25 cellular contexts compared by ENCODE assay signal in the genomic region with DNA sequence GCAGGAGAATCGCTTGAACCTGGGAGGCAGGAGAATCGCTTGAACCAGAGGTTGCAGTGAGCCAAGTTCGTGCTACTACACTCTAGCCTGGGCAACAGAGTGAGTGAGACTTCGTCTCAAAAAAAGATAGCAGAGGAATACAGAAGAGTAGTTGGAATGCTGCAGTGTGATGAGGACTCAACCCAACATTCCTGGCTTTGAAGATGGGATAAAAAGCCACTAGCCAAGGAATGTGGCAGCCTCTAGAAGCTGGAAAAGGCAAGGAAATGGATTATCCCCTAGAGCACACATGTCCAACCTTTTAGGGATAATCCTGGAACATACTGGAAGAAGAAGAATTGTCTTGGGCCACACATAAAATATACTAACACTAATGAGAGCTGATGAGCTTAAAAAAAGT. TPM values are rescaled to one million over a fixed set of nuclear protein-coding genes. Genes with fewer than 3 reads are reported as not detected.
DNase-seq lines count a peak whose midpoint lies in the region; ATAC-seq, FAIRE-seq and TF ChIP-seq lines count a peak whose summit lies in the region.
"Had no signal": no experiment of that assay in that cellular context is flagged by ENCODE, and none has a peak within 500 bp of the region (broad histone marks: within the 10 kb centered on the region; RNA-seq: fewer than 3 reads in every experiment).

No MANE protein-coding gene starts in this region.

- DNase-seq in GM23338 (ENCODE audit: low spot score) (peak; percentile 44), H1 (ENCODE audit: low read depth in 1 of 2, low spot score in 2 of 2) (no peak), SKM-1 treated with dmso at 0.1 percent for 144 hours (lab: John Stamatoyannopoulos, UW; ENCODE audit: unreplicated experiment) (no peak), Peyer's patch (no peak), GM19238 (ENCODE audit: insufficient read length, low spot score) (no peak)
- DNase-seq in activated naive CD4-positive, alpha-beta T cell treated with anti-CD3 and anti-CD28 coated beads for 36 hours, result no peak
- DNase-seq: ACHN; CD4-positive, alpha-beta memory T cell; DND-41; IMR-90; NCI-H1105 treated with DMSO at 0.1 percent for 48 hours; NCI-H1694; NCI-H2081; NCI-H2171; NCI-H524 treated with DMSO at 0.1 percent for 48 hours; OCI-M1; Right ventricle myocardium superior had no signal

- no peak overlapping the region for H3K27ac Mint-ChIP-seq in GM23338
- no peak overlapping the region for H3K27ac Mint-ChIP-seq in activated naive CD4-positive, alpha-beta T cell treated with anti-CD3 and anti-CD28 coated beads for 36 hours
- H3K27ac Mint-ChIP-seq: CD4-positive, alpha-beta memory T cell had no signal

- H4K8ac ChIP-seq in H1 (ENCODE audit: extremely low read depth, insufficient read depth, low read length), result no peak overlapping the region

- H4K91ac ChIP-seq in H1 (replicated peaks; ENCODE audit: insufficient read length, low read length), result no peak overlapping the region

- intact Hi-C loops in activated naive CD4-positive, alpha-beta T cell treated with anti-CD3 and anti-CD28 coated beads for 36 hours (cut with micrococcal nuclease), result no loop called here

- no peak overlapping the region for H2BK12ac ChIP-seq in H1 (ENCODE audit: low read depth, low read length)

- H3K4me3 ChIP-seq in GM23338 (no peak overlapping the region), H1 (ENCODE audit: extremely low read depth in 1 of 4, insufficient read depth in 2 of 4, low read depth in 3 of 4, low read length in 4 of 4) (no peak overlapping the region), mesodermal cell (ENCODE audit: extremely low read depth, insufficient read depth, low read length, poor library complexity, severe bottlenecking) (no peak overlapping the region), Peyer's patch (no peak overlapping the region)
- H3K4me3 ChIP-seq: BLaER1 treated with 17β-estradiol and CSF1 and Interleukin-3, amounts not matched to agents 10 nM and 100 nM had no signal

- H3K27me3 ChIP-seq in GM23338 (ENCODE audit: insufficient read depth) (no peaks in the 10 kb centered on the region), H1 (replicated peaks in 1 of 4; ENCODE audit: control insufficient read depth in 3 of 4, extremely low read depth in 1 of 4, insufficient read depth in 3 of 4, low read length in 3 of 4) (no peaks in the 10 kb centered on the region), Peyer's patch (no peaks in the 10 kb centered on the region)
- H3K27me3 ChIP-seq: BLaER1 treated with 17β-estradiol and CSF1 and Interleukin-3, amounts not matched to agents 10 nM and 100 nM had no signal

- H3K4ac ChIP-seq in H1 (replicated peaks; ENCODE audit: insufficient read length, low read depth, low read length), result no peak overlapping the region

- no peak for TF ChIP-seq RAD21 in H1 (IDR thresholded peaks at IDR 0.05 in 1 of 2, conservative IDR thresholded peaks at IDR 0.05 in 1 of 2; ENCODE audit: low read depth in 2 of 2, low read length in 2 of 2)

- CTCF ChIA-PET in H1 (lab: Charles Lee; ENCODE audit: partially characterized antibody), result interaction anchor here (0.6 to 1.3 kb wide), 3 partner anchors 37 to 355 kb away, joined by 3 to 6 read pairs (median 3); no protein-coding TSS in a partner anchor
- CTCF ChIA-PET in activated naive CD4-positive, alpha-beta T cell treated with anti-CD3 and anti-CD28 coated beads for 36 hours (lab: Charles Lee), result no interaction called here

- 88% methylated on average over 4 of the region's 4 CpGs; no CpG with 5 or more reads in 1 of the 2 experiments for WGBS in H1 (ENCODE audit: extremely low coverage in 1 of 2, insufficient coverage in 1 of 2, insufficient read length in 1 of 2, insufficient replicate concordance in 2 of 2, low coverage in 1 of 2, low lambda C conversion rate in 2 of 2, missing lambda C conversion rate in 1 of 2), 2 experiments
- WGBS in mesodermal cell (ENCODE audit: insufficient coverage in 2 of 2), 2 experiments, result 81 to 87% methylated on average over 4 of the region's 4 CpGs

- H3K4me1 ChIP-seq in GM23338 (ENCODE audit: insufficient read depth), result no peaks in the 10 kb centered on the region
- H3K4me1 ChIP-seq in H1 (replicated peaks in 1 of 4; ENCODE audit: control insufficient read depth in 3 of 4, insufficient read depth in 4 of 4, low read length in 3 of 4), result no peaks in the 10 kb centered on the region
- peaks cover 16% of the 10 kb centered on the region for H3K4me1 ChIP-seq in mesodermal cell (ENCODE audit: control insufficient read depth, insufficient read depth, low read length, poor library complexity, severe bottlenecking)
- no peaks in the 10 kb centered on the region for H3K4me1 ChIP-seq in Peyer's patch

- no peaks in the 10 kb centered on the region for H3K9me3 Mint-ChIP-seq in GM23338
- H3K9me3 Mint-ChIP-seq in activated naive CD4-positive, alpha-beta T cell treated with anti-CD3 and anti-CD28 coated beads for 36 hours, result no peaks in the 10 kb centered on the region

- TF ChIP-seq EP300 in H1 (IDR thresholded peaks at IDR 0.05; ENCODE audit: borderline replicate concordance in 1 of 2, low read depth in 2 of 2, low read length in 2 of 2), result no peak

- H3K9ac ChIP-seq in H1 (replicated peaks in 1 of 4; ENCODE audit: extremely low read depth in 1 of 4, low read depth in 3 of 4, low read length in 3 of 4), result no peak overlapping the region
- H3K9ac ChIP-seq: BLaER1 treated with 17β-estradiol and CSF1 and Interleukin-3, amounts not matched to agents 10 nM and 100 nM; KMS-11 had no signal

- no peak for TF ChIP-seq CTCF in GM23338 (conservative IDR thresholded peaks at IDR 0.05; ENCODE audit: low read depth in 2 of 2)
- no peak for TF ChIP-seq CTCF in H1 (IDR thresholded peaks at IDR 0.05; ENCODE audit: control extremely low read depth in 1 of 3, insufficient read depth in 1 of 3, low read depth in 1 of 3, low read length in 3 of 3)
- no peak for TF ChIP-seq CTCF in Peyer's patch (IDR thresholded peaks at IDR 0.05)

- H2BK15ac ChIP-seq in H1 (ENCODE audit: low read length), result no peak overlapping the region

- H2BK20ac ChIP-seq in H1 (ENCODE audit: low read length), result no peak overlapping the region

- POLR2A ChIA-PET in H1 (lab: Charles Lee; ENCODE audit: partially characterized antibody), result interaction anchor here (0.6 to 1.5 kb wide), 3 partner anchors 10 to 53 kb away, joined by 3 read pairs; no protein-coding TSS in a partner anchor

- H2AFZ ChIP-seq in GM23338 (no peak overlapping the region), H1 (ENCODE audit: low read length) (no peak overlapping the region)

- no peak overlapping the region for H3K18ac ChIP-seq in H1 (ENCODE audit: extremely low read depth, low read length)

- H3K23ac ChIP-seq in H1 (ENCODE audit: insufficient read length), result no peak overlapping the region

- FAIRE-seq in H1 (lab: Jason Lieb, UNC), result no peak
- FAIRE-seq: G401.6, GM12892, H54 had no signal

- H3K27me3 Mint-ChIP-seq in GM23338 (ENCODE audit: insufficient read depth, low read depth, poor library complexity), result no peaks in the 10 kb centered on the region
- H3K27me3 Mint-ChIP-seq in activated naive CD4-positive, alpha-beta T cell treated with anti-CD3 and anti-CD28 coated beads for 36 hours (ENCODE audit: low read depth), result no peaks in the 10 kb centered on the region
- H3K27me3 Mint-ChIP-seq: CD4-positive, alpha-beta memory T cell had no signal

- no peaks in the 10 kb centered on the region; the same call in 1 of the 2 replicates for H3F3A ChIP-seq in GM23338 (replicated peaks; ENCODE audit: low read depth)

- H3K4me1 Mint-ChIP-seq in GM23338, result no peaks in the 10 kb centered on the region
- peaks cover 9% of the 10 kb centered on the region for H3K4me1 Mint-ChIP-seq in activated naive CD4-positive, alpha-beta T cell treated with anti-CD3 and anti-CD28 coated beads for 36 hours (ENCODE audit: low read depth)

- H3K4me2 ChIP-seq in GM23338 (no peak overlapping the region), H1 (ENCODE audit: insufficient read depth in 1 of 2, low read depth in 2 of 2, low read length in 2 of 2) (no peak overlapping the region)
- H3K4me2 ChIP-seq: BLaER1 treated with 17β-estradiol and CSF1 and Interleukin-3, amounts not matched to agents 10 nM and 100 nM; KMS-11 had no signal

- no peaks in the 10 kb centered on the region for H3K36me3 ChIP-seq in GM23338 (ENCODE audit: insufficient read depth)
- no peaks in the 10 kb centered on the region; a peak in 1 of 8 replicates for H3K36me3 ChIP-seq in H1 (ENCODE audit: control insufficient read depth in 2 of 4, insufficient read depth in 4 of 4, low read length in 3 of 4)
- H3K36me3 ChIP-seq in mesodermal cell (ENCODE audit: control insufficient read depth, insufficient read depth, low read length), result peaks cover 26% of the 10 kb centered on the region
- H3K36me3 ChIP-seq in Peyer's patch, result no peaks in the 10 kb centered on the region

- H3K27ac ChIP-seq in GM23338 (ENCODE audit: low read depth) (peak overlapping the region; percentile 70; the same call in 1 of the 2 replicates), H1 (ENCODE audit: low read depth, low read length) (no peak overlapping the region), mesodermal cell (ENCODE audit: low read depth, low read length, severe bottlenecking) (peak overlapping the region; percentile 47), Peyer's patch (no peak overlapping the region)
- H3K27ac ChIP-seq: BLaER1 treated with 17β-estradiol and CSF1 and Interleukin-3, amounts not matched to agents 10 nM and 100 nM; KMS-11 had no signal

- H3K23me2 ChIP-seq in H1 (ENCODE audit: low read depth, low read length), result no peaks in the 10 kb centered on the region

- no peaks in the 10 kb centered on the region for H3K9me2 ChIP-seq in GM23338 (ENCODE audit: insufficient read depth)

- H3K14ac ChIP-seq in H1 (ENCODE audit: insufficient read length), result no peak overlapping the region

- H3K79me2 ChIP-seq in GM23338 (replicated peaks; ENCODE audit: insufficient read depth) (peaks cover 90% of the 10 kb centered on the region), H1 (ENCODE audit: control insufficient read depth in 1 of 2, insufficient read depth in 2 of 2, low read length in 2 of 2) (peaks cover 0 to 36% of the 10 kb centered on the region in 2 experiments; a peak in 2 of 4 replicates)

- H3K36me3 Mint-ChIP-seq in GM23338 (ENCODE audit: low read depth), result peaks cover 3% of the 10 kb centered on the region; the same call in 2 of the 3 replicates
- H3K36me3 Mint-ChIP-seq in activated naive CD4-positive, alpha-beta T cell treated with anti-CD3 and anti-CD28 coated beads for 36 hours (ENCODE audit: low read depth), result peaks cover 4% of the 10 kb centered on the region

- H3K4me3 Mint-ChIP-seq in GM23338, result no peak overlapping the region
- H3K4me3 Mint-ChIP-seq in activated naive CD4-positive, alpha-beta T cell treated with anti-CD3 and anti-CD28 coated beads for 36 hours, result no peak overlapping the region
- H3K4me3 Mint-ChIP-seq: CD4-positive, alpha-beta memory T cell had no signal

- H2BK5ac ChIP-seq in H1 (ENCODE audit: low read depth, low read length), result no peak overlapping the region

- H3K56ac ChIP-seq in H1 (replicated peaks; ENCODE audit: insufficient read length, low read depth, low read length), result no peak overlapping the region

- H3K9me3 ChIP-seq in H1 (ENCODE audit: insufficient read depth in 2 of 2, low read depth in 1 of 2, low read length in 1 of 2) (no peaks in the 10 kb centered on the region), mesodermal cell (ENCODE audit: control insufficient read depth, low read length) (no peaks in the 10 kb centered on the region), Peyer's patch (no peaks in the 10 kb centered on the region)
- H3K9me3 ChIP-seq: BLaER1 treated with 17β-estradiol and CSF1 and Interleukin-3, amounts not matched to agents 10 nM and 100 nM had no signal

- H3K79me1 ChIP-seq in H1 (ENCODE audit: low read depth, low read length), result no peaks in the 10 kb centered on the region; the same call in 1 of the 2 replicates

- TF ChIP-seq POLR2A in H1 (IDR thresholded peaks at IDR 0.05; ENCODE audit: control extremely low read depth in 1 of 2, low read depth in 2 of 2, low read length in 2 of 2) (no peak), Peyer's patch (IDR thresholded peaks at IDR 0.05) (no peak)

- no peak overlapping the region for H2BK120ac ChIP-seq in H1 (replicated peaks; ENCODE audit: low read depth, low read length)

- ATAC-seq in GM23338, result peak; percentile 46

- no peak overlapping the region for H4K5ac ChIP-seq in H1 (ENCODE audit: insufficient read length, low read depth, low read length)

- H4K20me1 ChIP-seq in GM23338 (replicated peaks; ENCODE audit: insufficient read depth) (peaks cover 23% of the 10 kb centered on the region; the same call in 1 of the 2 replicates), H1 (replicated peaks in 1 of 2; ENCODE audit: control insufficient read depth in 1 of 2, insufficient read depth in 2 of 2, low read length in 2 of 2) (peaks cover 0 to 3% of the 10 kb centered on the region in 2 experiments)

- H2AK5ac ChIP-seq in H1 (ENCODE audit: low read depth, low read length), result no peak overlapping the region

RNA-seq across cellular contexts. Expression of a gene that starts 13.9 kb away (rescaled TPM):
- 40.0 and 43.6 TPM in 2 replicates for total RNA-seq in GM23338 (2014; rRNA removed; shearing (Covaris generic))
- polyA plus RNA-seq in GM23338 (2016; fragmentation: Nextera tagmentation; extraction: Ambion mirVana), result 28.2 and 35.4 TPM in 2 replicates
- 40.2 and 40.4 TPM in 2 replicates for total RNA-seq in H1 (2021; fragmentation: NEBNext Ultra II Directional; extraction: Animal tissue kit (Norgen Biotek cat#: 25700))
- 11.4 and 17.9 TPM in 2 replicates for polyA plus RNA-seq in H1 (2011; rRNA removed)
- 18.4 TPM for polyA plus RNA-seq in H1 (2011; cell fraction: cytosol; rRNA removed)
- 8.7 TPM for polyA plus RNA-seq in H1 (2011; cell fraction: nucleus; rRNA removed)
- polyA plus RNA-seq in H1 (2012, experiment 1 of 2), result 29.6 to 36.7 TPM (median 31.7 TPM) in 4 replicates
- polyA plus RNA-seq in H1 (2012, experiment 2 of 2), result 10.5 TPM
- 22.2 TPM for polyA plus RNA-seq in H1 (2013, experiment 1 of 2)
- 24.5 TPM for polyA plus RNA-seq in H1 (2013, experiment 2 of 2)
- polyA minus RNA-seq in H1 (2011; rRNA and poly(A)+ RNA removed), result 26.9 and 31.3 TPM in 2 replicates
- polyA minus RNA-seq in H1 (2011; cell fraction: cytosol; rRNA and poly(A)+ RNA removed), result 11.8 TPM
- polyA minus RNA-seq in H1 (2011; cell fraction: nucleus; rRNA and poly(A)+ RNA removed), result 8.9 TPM
- 37.0 TPM for polyA plus RNA-seq in mesodermal cell (2013, experiment 1 of 2)
- 36.0 TPM for polyA plus RNA-seq in mesodermal cell (2013, experiment 2 of 2)
- 10 to 100 TPM; 23.0 to 24.6 TPM for total RNA-seq in activated naive CD4-positive, alpha-beta T cell treated with anti-CD3 and anti-CD28 coated beads for 36 hours
- total RNA-seq in Peyer's patch, result 10 to 100 TPM in 3 of 4 donors, 1 to 10 TPM in 1; 9.8 to 19.2 (median 13.9) TPM

RNA-seq across cellular contexts. Expression of a gene that starts 51.2 kb away (rescaled TPM):
- total RNA-seq in GM23338 (2014; rRNA removed; shearing (Covaris generic)), result 148 and 159 TPM in 2 replicates
- polyA plus RNA-seq in GM23338 (2016; fragmentation: Nextera tagmentation; extraction: Ambion mirVana) (208 and 238 TPM in 2 replicates), H1 (2011; rRNA removed) (32.5 and 52.0 TPM in 2 replicates)
- 305 TPM in 2 replicates for total RNA-seq in H1 (2021; fragmentation: NEBNext Ultra II Directional; extraction: Animal tissue kit (Norgen Biotek cat#: 25700))
- polyA plus RNA-seq in H1 (2011; cell fraction: cytosol; rRNA removed), result 132 TPM
- polyA plus RNA-seq in H1 (2011; cell fraction: nucleus; rRNA removed), result 45.9 TPM
- polyA plus RNA-seq in H1 (2012, experiment 1 of 2), result 322 to 358 TPM (median 337 TPM) in 4 replicates
- polyA plus RNA-seq in H1 (2012, experiment 2 of 2), result 43.0 TPM
- 191 TPM for polyA plus RNA-seq in H1 (2013, experiment 1 of 2)
- 216 TPM for polyA plus RNA-seq in H1 (2013, experiment 2 of 2)
- 103 and 149 TPM in 2 replicates for polyA minus RNA-seq in H1 (2011; rRNA and poly(A)+ RNA removed)
- polyA minus RNA-seq in H1 (2011; cell fraction: cytosol; rRNA and poly(A)+ RNA removed), result 87.9 TPM
- 60.0 TPM for polyA minus RNA-seq in H1 (2011; cell fraction: nucleus; rRNA and poly(A)+ RNA removed)
- 284 TPM for polyA plus RNA-seq in mesodermal cell (2013, experiment 1 of 2)
- polyA plus RNA-seq in mesodermal cell (2013, experiment 2 of 2), result 350 TPM
- 100 to 1,000 TPM; 240 to 254 TPM for total RNA-seq in activated naive CD4-positive, alpha-beta T cell treated with anti-CD3 and anti-CD28 coated beads for 36 hours
- 10 to 100 TPM; 53.4 to 75.1 (median 72.0) TPM for total RNA-seq in Peyer's patch

RNA-seq across cellular contexts. Expression of a gene that starts 51.7 kb away (rescaled TPM):
- 19.5 and 22.9 TPM in 2 replicates for total RNA-seq in GM23338 (2014; rRNA removed; shearing (Covaris generic))
- polyA plus RNA-seq in GM23338 (2016; fragmentation: Nextera tagmentation; extraction: Ambion mirVana), result 10.4 and 11.6 TPM in 2 replicates
- 21.5 and 25.8 TPM in 2 replicates for total RNA-seq in H1 (2021; fragmentation: NEBNext Ultra II Directional; extraction: Animal tissue kit (Norgen Biotek cat#: 25700))
- polyA plus RNA-seq in H1 (2011; rRNA removed), result 9.9 and 29.2 TPM in 2 replicates
- polyA plus RNA-seq in H1 (2011; cell fraction: cytosol; rRNA removed), result 13.1 TPM
- 14.7 TPM for polyA plus RNA-seq in H1 (2011; cell fraction: nucleus; rRNA removed)
- 9.7 to 11.8 TPM (median 10.5 TPM) in 4 replicates for polyA plus RNA-seq in H1 (2012, experiment 1 of 2)
- polyA plus RNA-seq in H1 (2012, experiment 2 of 2), result 3.7 TPM
- polyA plus RNA-seq in H1 (2013, experiment 1 of 2), result 10.2 TPM
- polyA plus RNA-seq in H1 (2013, experiment 2 of 2), result 10.2 TPM
- polyA minus RNA-seq in H1 (2011; rRNA and poly(A)+ RNA removed), result 37.0 and 40.4 TPM in 2 replicates
- 37.6 TPM for polyA minus RNA-seq in H1 (2011; cell fraction: cytosol; rRNA and poly(A)+ RNA removed)
- polyA minus RNA-seq in H1 (2011; cell fraction: nucleus; rRNA and poly(A)+ RNA removed), result 41.8 TPM
- polyA plus RNA-seq in mesodermal cell (2013, experiment 1 of 2), result 17.7 TPM
- polyA plus RNA-seq in mesodermal cell (2013, experiment 2 of 2), result 15.5 TPM
- total RNA-seq in activated naive CD4-positive, alpha-beta T cell treated with anti-CD3 and anti-CD28 coated beads for 36 hours, result 10 to 100 TPM; 15.7 to 19.6 TPM
- 10 to 100 TPM in 1 of 4 donors, 1 to 10 TPM in 3; 1.4 to 10.5 (median 6.6) TPM for total RNA-seq in Peyer's patch

RNA-seq across cellular contexts. Expression of a gene that starts 56.7 kb away (rescaled TPM):
- total RNA-seq in GM23338 (2014; rRNA removed; shearing (Covaris generic)), result not detected in 2 replicates
- polyA plus RNA-seq in GM23338 (2016; fragmentation: Nextera tagmentation; extraction: Ambion mirVana) (0.40 and 0.63 TPM in 2 replicates), H1 (2011; rRNA removed) (not detected in 2 replicates)
- not detected in 2 replicates for total RNA-seq in H1 (2021; fragmentation: NEBNext Ultra II Directional; extraction: Animal tissue kit (Norgen Biotek cat#: 25700))
- not detected for polyA plus RNA-seq in H1 (2011; cell fraction: cytosol; rRNA removed)
- polyA plus RNA-seq in H1 (2011; cell fraction: nucleus; rRNA removed), result not detected
- 0.07 to 0.14 TPM (median 0.09 TPM) in 4 replicates for polyA plus RNA-seq in H1 (2012, experiment 1 of 2)
- polyA plus RNA-seq in H1 (2012, experiment 2 of 2), result not detected
- polyA plus RNA-seq in H1 (2013, experiment 1 of 2), result not detected
- not detected for polyA plus RNA-seq in H1 (2013, experiment 2 of 2)
- not detected in 2 replicates for polyA minus RNA-seq in H1 (2011; rRNA and poly(A)+ RNA removed)
- polyA minus RNA-seq in H1 (2011; cell fraction: cytosol; rRNA and poly(A)+ RNA removed), result not detected
- polyA minus RNA-seq in H1 (2011; cell fraction: nucleus; rRNA and poly(A)+ RNA removed), result not detected
- polyA plus RNA-seq in mesodermal cell (2013, experiment 1 of 2), result not detected
- polyA plus RNA-seq in mesodermal cell (2013, experiment 2 of 2), result not detected
- total RNA-seq in activated naive CD4-positive, alpha-beta T cell treated with anti-CD3 and anti-CD28 coated beads for 36 hours, result not detected
- total RNA-seq in Peyer's patch, result 1 to 10 TPM in 3 of 4 donors, not detected in 1; 3.9 to 5.2 (median 4.4) TPM
- total RNA-seq: CD4-positive, alpha-beta memory T cell; IMR-90; Right ventricle myocardium superior; RPMI7951; SK-MEL-5 had no signal
- polyA plus RNA-seq: CD4-positive, alpha-beta memory T cell; IMR-90 had no signal

Comparison
In these comparisons a context has a peak if more than half of its experiments do, and no peak if none do; other contexts are left out.
1. H3K27ac ChIP-seq: peak in GM23338 (single experiment) and mesodermal cell (single experiment); none in H1 (single experiment) and Peyer's patch (0 of 4).